ENCODE assay signal across 8 cellular contexts in genomic region chr3:50336452-50337174, GRCh38. TPM values are rescaled to one million over a fixed set of nuclear protein-coding genes. Genes with fewer than 3 reads are reported as not detected.
DNase-seq lines count a peak whose midpoint lies in the region; ATAC-seq, FAIRE-seq and TF ChIP-seq lines count a peak whose summit lies in the region.

No MANE protein-coding gene starts in this region.

- peak overlapping the region; percentile 97 for H3K4me2 ChIP-seq in A549

- peak overlapping the region; percentile 86 for H3K27ac Mint-ChIP-seq in WTC11

- no peak for TF ChIP-seq CTCF in A549 (IDR thresholded peaks at IDR 0.05)
- no peak for TF ChIP-seq CTCF in WTC11 (IDR thresholded peaks at IDR 0.05)
- peak in 1 of 4 experiments; percentile 5 for TF ChIP-seq CTCF in gastroesophageal sphincter (IDR thresholded peaks at IDR 0.05)
- TF ChIP-seq CTCF in gastrocnemius medialis (IDR thresholded peaks at IDR 0.05 in 4 of 5, conservative IDR thresholded peaks at IDR 0.05 in 1 of 5), result no peak

- DNase-seq in A549 (ENCODE audit: low read depth in 1 of 2, low spot score in 1 of 2) (peak in 1 of 2 experiments; percentile 32), WTC11 (ENCODE audit: low spot score) (no peak), gastrocnemius medialis (no peak), DMS114 treated with DMSO at 0.1 percent for 48 hours (lab: John Stamatoyannopoulos, UW; ENCODE audit: unreplicated experiment) (no peak)
- DNase-seq in activated CD8-positive, alpha-beta memory T cell treated with anti-CD3 and anti-CD28 coated beads, Interleukin-2, amount 50 U/mL, for 48 hours, result no peak

- peaks cover 29% of the 10 kb centered on the region for H3K4me1 ChIP-seq in A549
- peaks cover 0 to 94% (median 48%) of the 10 kb centered on the region in 3 donors for H3K4me1 ChIP-seq in gastroesophageal sphincter
- peaks cover 38 to 64% of the 10 kb centered on the region in 2 donors for H3K4me1 ChIP-seq in gastrocnemius medialis

- no peak for TF ChIP-seq RAD21 in A549 (conservative IDR thresholded peaks at IDR 0.05 in 1 of 2, IDR thresholded peaks at IDR 0.05 in 1 of 2)

- peaks cover 0 to 18% of the 10 kb centered on the region in 2 donors for H3K36me3 ChIP-seq in gastroesophageal sphincter
- H3K36me3 ChIP-seq in gastrocnemius medialis, result peaks cover 0 to 7% of the 10 kb centered on the region in 2 donors

- TF ChIP-seq EP300 in A549 (IDR thresholded peaks at IDR 0.05) (no peak), gastroesophageal sphincter (IDR thresholded peaks at IDR 0.05) (no peak)

- CTCF ChIA-PET in A549 (lab: Yijun Ruan, JAX) (interaction anchor here (1.2 to 6.2 kb wide), 5 partner anchors 11 to 213 kb away, joined by 3 to 56 read pairs (median 4); partner anchors contain the start of gene HYAL2), WTC11 (lab: Charles Lee) (interaction anchor here (0.6 to 2.7 kb wide), 33 partner anchors 8 to 280 kb away, joined by 3 to 71 read pairs (median 6); partner anchors contain the start of genes C3orf18, CISH, CYB561D2 and GNAI2)

- H3K4me3 Mint-ChIP-seq in WTC11, result peak overlapping the region; percentile 95

- H3K27ac ChIP-seq in A549 (peak overlapping the region; percentile 92 to 98), gastroesophageal sphincter (peak overlapping the region; percentile 81 to 99 (median 96)), gastrocnemius medialis (peak overlapping the region; percentile 89 to 98 (median 97))

- ATAC-seq in A549 (peak; percentile 27 to 76), GM18868 (IDR thresholded peaks at IDR 0.05; ENCODE audit: unreplicated experiment) (peak; percentile 30), HG03066 (IDR thresholded peaks at IDR 0.05; ENCODE audit: low read depth, unreplicated experiment) (peak; percentile 23), WTC11 (no peak), gastroesophageal sphincter (no peak), gastrocnemius medialis (peak; percentile 3 to 7)

- POLR2A ChIA-PET in A549 (lab: Yijun Ruan, JAX), result interaction anchor here (0.9 to 2.0 kb wide), 12 partner anchors 8 to 275 kb away, joined by 3 to 27 read pairs (median 4); partner anchors contain the start of genes CISH, CYB561D2, HEMK1 and HYAL3
- POLR2A ChIA-PET in WTC11 (lab: Charles Lee), result interaction anchor here (0.9 to 2.4 kb wide), 13 partner anchors 8 to 275 kb away, joined by 3 to 21 read pairs (median 4); partner anchors contain the start of genes CISH, CYB561D2, HYAL2 and HYAL3

- peaks cover 36% of the 10 kb centered on the region for H3K27me3 Mint-ChIP-seq in WTC11 (ENCODE audit: low read depth)

- H3K4me3 ChIP-seq in A549 (peak overlapping the region; percentile 72), gastroesophageal sphincter (peak overlapping the region; percentile 54 to 91), gastrocnemius medialis (peak overlapping the region; percentile 75 to 91 (median 82))

- no peaks in the 10 kb centered on the region for H3K9me3 Mint-ChIP-seq in WTC11

- intact Hi-C loops in gastrocnemius medialis (cut with DNase I; ENCODE audit: low total_unique reads), result loop anchor here (1.0 kb wide), 1 partner anchor 15 kb away; no protein-coding TSS in a partner anchor

- no peak for FAIRE-seq in A549 (lab: Jason Lieb, UNC)

- no peaks in the 10 kb centered on the region for H3K27me3 ChIP-seq in gastroesophageal sphincter
- H3K27me3 ChIP-seq in gastrocnemius medialis, result no peaks in the 10 kb centered on the region

- peaks cover 6% of the 10 kb centered on the region for H3K36me3 Mint-ChIP-seq in WTC11

- peaks cover 33% of the 10 kb centered on the region for H3K4me1 Mint-ChIP-seq in WTC11

- H3K9me3 ChIP-seq in A549 (no peaks in the 10 kb centered on the region), gastroesophageal sphincter (no peaks in the 10 kb centered on the region), gastrocnemius medialis (no peaks in the 10 kb centered on the region)

- TF ChIP-seq POLR2A in A549 (IDR thresholded peaks at IDR 0.05; ENCODE audit: low read length) (no peak), gastroesophageal sphincter (IDR thresholded peaks at IDR 0.05) (no peak), gastrocnemius medialis (IDR thresholded peaks at IDR 0.05) (no peak)

- 4% methylated on average over 8 of the region's 31 CpGs for WGBS in A549 (ENCODE audit: missing lambda C conversion rate)
- 0% methylated on average over 8 of the region's 31 CpGs; no CpG with 5 or more reads in 1 of the 2 donors for WGBS in gastroesophageal sphincter (ENCODE audit: low coverage in 1 of 2), 2 donors

- in situ Hi-C loops in gastrocnemius medialis (cut with MboI; ENCODE audit: low sequenced_read_pairs in 4 of 4), result no loop called here

TF ChIP-seq in A549, 52 proteins besides CTCF, POLR2A, EP300 and RAD21 (continues in another document):
- TF ChIP-seq KDM1A (IDR thresholded peaks at IDR 0.05; ENCODE audit: low read depth), result no peak
- 0 out of 5 replicates have a peak, but pooled peaks of 1 of the 2 experiments have one; percentile 4 for TF ChIP-seq JUN (IDR thresholded peaks at IDR 0.05)
- no peak; the same call in 1 of the 2 replicates for TF ChIP-seq PHF8 (IDR thresholded peaks at IDR 0.05; ENCODE audit: borderline replicate concordance, low read depth)
- no peak for TF ChIP-seq CBX2 (IDR thresholded peaks at IDR 0.05; ENCODE audit: borderline replicate concordance, low read depth)
- no peak for TF ChIP-seq ZNF302 (CRISPR knock-in tag; IDR thresholded peaks at IDR 0.05)

RNA-seq across cellular contexts. Expression of gene RASSF1, which starts 4.0 kb away (rescaled TPM):
- polyA plus RNA-seq in A549 (2011; rRNA removed) (11.9 and 15.4 TPM in 2 replicates), A549 (2017; fragmentation: RNase III; extraction: RNeasy Plus Mini Kit Qiagen cat#74134 plus additional on column Dnase treatment) (14.4 to 15.7 TPM (median 15.5 TPM) in 3 replicates)
- polyA plus RNA-seq in A549 (2012; cell fraction: cytosol; rRNA removed), result 31.2 and 35.2 TPM in 2 replicates
- 35.4 and 41.5 TPM in 2 replicates for polyA plus RNA-seq in A549 (2012; cell fraction: nucleus; rRNA removed)
- polyA minus RNA-seq in A549 (2011; rRNA and poly(A)+ RNA removed), result 3.4 and 6.4 TPM in 2 replicates
- total RNA-seq in WTC11 (2021) (13.2 to 14.5 TPM (median 14.5 TPM) in 3 replicates), gastroesophageal sphincter (10 to 100 TPM; 24.5 to 40.3 (median 26.9) TPM), gastrocnemius medialis (10 to 100 TPM; 13.3 to 22.5 (median 18.0) TPM)

RNA-seq across cellular contexts. Expression of gene TUSC2, which starts 8.6 kb away (rescaled TPM):
- polyA plus RNA-seq in A549 (2011; rRNA removed), result 23.5 and 26.7 TPM in 2 replicates
- polyA plus RNA-seq in A549 (2012; cell fraction: cytosol; rRNA removed), result 34.4 and 42.5 TPM in 2 replicates
- polyA plus RNA-seq in A549 (2012; cell fraction: nucleus; rRNA removed), result 37.2 and 48.2 TPM in 2 replicates
- polyA plus RNA-seq in A549 (2017; fragmentation: RNase III; extraction: RNeasy Plus Mini Kit Qiagen cat#74134 plus additional on column Dnase treatment), result 18.2 to 19.9 TPM (median 18.8 TPM) in 3 replicates
- polyA minus RNA-seq in A549 (2011; rRNA and poly(A)+ RNA removed), result 14.5 and 15.7 TPM in 2 replicates
- 34.7 to 41.1 TPM (median 38.0 TPM) in 3 replicates for total RNA-seq in WTC11 (2021)
- 10 to 100 TPM; 23.8 to 36.2 (median 31.3) TPM for total RNA-seq in gastroesophageal sphincter
- total RNA-seq in gastrocnemius medialis, result 10 to 100 TPM; 38.5 to 72.7 (median 51.5) TPM

RNA-seq across cellular contexts. Expression of gene ZMYND10, which starts 8.9 kb away (rescaled TPM):
- polyA plus RNA-seq in A549 (2011; rRNA removed) (0.41 and 0.43 TPM in 2 replicates), A549 (2017; fragmentation: RNase III; extraction: RNeasy Plus Mini Kit Qiagen cat#74134 plus additional on column Dnase treatment) (0.71 to 0.84 TPM (median 0.77 TPM) in 3 replicates)
- polyA plus RNA-seq in A549 (2012; cell fraction: cytosol; rRNA removed), result 1.0 TPM in 2 replicates
- 1.5 and 2.1 TPM in 2 replicates for polyA plus RNA-seq in A549 (2012; cell fraction: nucleus; rRNA removed)
- polyA minus RNA-seq in A549 (2011; rRNA and poly(A)+ RNA removed), result 1.0 and 2.0 TPM in 2 replicates
- total RNA-seq in WTC11 (2021) (0.46 to 0.80 TPM (median 0.74 TPM) in 3 replicates), gastroesophageal sphincter (under 1 TPM in 1 of 4 donors, not detected in 3; 0.54 TPM), gastrocnemius medialis (1 to 10 TPM in 1 of 4 donors, not detected in 3; 3.0 TPM)

RNA-seq across cellular contexts. Expression of gene NPRL2, which starts 14.0 kb away (rescaled TPM):
- polyA plus RNA-seq in A549 (2011; rRNA removed) (19.9 and 28.5 TPM in 2 replicates), A549 (2017; fragmentation: RNase III; extraction: RNeasy Plus Mini Kit Qiagen cat#74134 plus additional on column Dnase treatment) (17.5 to 19.5 TPM (median 17.7 TPM) in 3 replicates)
- polyA plus RNA-seq in A549 (2012; cell fraction: cytosol; rRNA removed), result 30.0 and 31.9 TPM in 2 replicates
- polyA plus RNA-seq in A549 (2012; cell fraction: nucleus; rRNA removed), result 46.0 and 46.7 TPM in 2 replicates
- polyA minus RNA-seq in A549 (2011; rRNA and poly(A)+ RNA removed), result 25.1 and 31.7 TPM in 2 replicates
- total RNA-seq in WTC11 (2021) (20.6 to 26.6 TPM (median 23.9 TPM) in 3 replicates), gastroesophageal sphincter (10 to 100 TPM; 14.0 to 26.6 (median 19.5) TPM), gastrocnemius medialis (10 to 100 TPM; 14.1 to 26.2 (median 23.1) TPM)

RNA-seq across cellular contexts. Expression of gene CYB561D2, which starts 14.0 kb away (rescaled TPM):
- 14.4 and 23.1 TPM in 2 replicates for polyA plus RNA-seq in A549 (2011; rRNA removed)
- 37.7 and 45.1 TPM in 2 replicates for polyA plus RNA-seq in A549 (2012; cell fraction: cytosol; rRNA removed)
- polyA plus RNA-seq in A549 (2012; cell fraction: nucleus; rRNA removed), result 56.1 and 71.5 TPM in 2 replicates
- polyA plus RNA-seq in A549 (2017; fragmentation: RNase III; extraction: RNeasy Plus Mini Kit Qiagen cat#74134 plus additional on column Dnase treatment), result 17.2 to 17.9 TPM (median 17.7 TPM) in 3 replicates
- 19.1 and 19.3 TPM in 2 replicates for polyA minus RNA-seq in A549 (2011; rRNA and poly(A)+ RNA removed)
- 9.8 to 12.0 TPM (median 11.3 TPM) in 3 replicates for total RNA-seq in WTC11 (2021)
- 10 to 100 TPM in 1 of 4 donors, 1 to 10 TPM in 3; 4.7 to 10.9 (median 9.0) TPM for total RNA-seq in gastroesophageal sphincter
- total RNA-seq in gastrocnemius medialis, result 10 to 100 TPM; 13.3 to 19.9 (median 17.8) TPM

Comparison
In these comparisons a context has a peak if more than half of its experiments do, and no peak if none do; other contexts are left out.
1. ATAC-seq: peak in A549 (2 of 2), GM18868 (single experiment), HG03066 (single experiment) and gastrocnemius medialis (2 of 2); none in WTC11 (single experiment) and gastroesophageal sphincter (single experiment).
2. Peak in every context shown above with its lines, with median percentiles within 50 percentile points of each other: H3K27ac ChIP-seq and H3K4me3 ChIP-seq.